Comparison of ENCODE assay signal across 1 cellular context in the genomic region with DNA sequence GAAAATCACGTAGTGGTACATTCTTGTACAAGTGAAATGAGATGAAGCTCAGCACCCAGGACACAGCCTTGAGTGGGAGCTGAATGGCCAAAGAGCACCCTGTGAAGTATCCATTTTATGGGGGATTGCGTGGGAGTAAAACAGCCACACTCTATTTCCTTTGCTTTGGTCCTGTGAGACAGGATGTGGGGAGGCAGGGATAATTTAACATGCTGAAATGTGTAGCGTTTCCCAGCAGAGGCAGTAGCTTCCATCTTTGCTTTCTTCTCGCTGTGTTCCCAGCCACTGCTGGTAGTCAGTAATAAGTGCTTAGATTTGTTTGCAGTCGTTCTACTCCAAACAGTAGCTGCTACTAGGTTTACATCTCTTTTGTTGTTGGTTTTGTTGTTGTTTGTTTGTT.
TF ChIP-seq lines count a peak whose summit lies in the region.

No MANE protein-coding gene starts in this region.

TF ChIP-seq in IMR-90, 13 proteins besides CTCF, POLR2A, EP300 and RAD21:
- TF ChIP-seq MAFK (IDR thresholded peaks at IDR 0.05; ENCODE audit: low read depth, low read length), result no peak
- TF ChIP-seq MXI1 (IDR thresholded peaks at IDR 0.05; ENCODE audit: borderline replicate concordance, low read depth, low read length), result no peak
- TF ChIP-seq RFX5 (IDR thresholded peaks at IDR 0.05; ENCODE audit: low read depth, low read length), result no peak
- no peak for TF ChIP-seq BHLHE40 (IDR thresholded peaks at IDR 0.05; ENCODE audit: low read depth, low read length)
- TF ChIP-seq ELK1 (IDR thresholded peaks at IDR 0.05; ENCODE audit: borderline replicate concordance, low read depth, low read length), result no peak
- no peak for TF ChIP-seq CEBPB (IDR thresholded peaks at IDR 0.05; ENCODE audit: low read depth, low read length)
- TF ChIP-seq SMC3 (IDR thresholded peaks at IDR 0.05; ENCODE audit: low read depth, low read length), result no peak
- TF ChIP-seq CHD1 (IDR thresholded peaks at IDR 0.05; ENCODE audit: low read depth, low read length), result no peak
- TF ChIP-seq NFE2L2 (IDR thresholded peaks at IDR 0.05; ENCODE audit: low read depth, low read length), result no peak
- no peak for TF ChIP-seq MAZ (IDR thresholded peaks at IDR 0.05; ENCODE audit: borderline replicate concordance, low read depth, low read length)
- no peak for TF ChIP-seq RCOR1 (IDR thresholded peaks at IDR 0.05; ENCODE audit: insufficient replicate concordance, low read length)
- no peak for TF ChIP-seq FOS (IDR thresholded peaks at IDR 0.05; ENCODE audit: low read depth, low read length)
- TF ChIP-seq USF2 (IDR thresholded peaks at IDR 0.05; ENCODE audit: low read depth, low read length), result no peak
TF ChIP-seq in IMR-90: peak in this region for 0.
